ENCODE assay signal across 11 cellular contexts in genomic region chr5:160843240-160843639, GRCh38. TPM values are rescaled to one million over a fixed set of nuclear protein-coding genes. Genes with fewer than 3 reads are reported as not detected.
A peak's percentile ranks its signal among the peaks of the same experiment; 100 is the strongest.
DNase-seq lines count a peak whose midpoint lies in the region; ATAC-seq, FAIRE-seq and TF ChIP-seq lines count a peak whose summit lies in the region.
"Had no signal": no experiment of that assay in that cellular context is flagged by ENCODE, and none has a peak within 500 bp of the region (broad histone marks: within the 10 kb centered on the region; RNA-seq: fewer than 3 reads in every experiment).

No MANE protein-coding gene starts in this region.

- peak; percentile 49 for DNase-seq in NAMALWA (ENCODE audit: low spot score)
- no peak for DNase-seq in GM12892 (ENCODE audit: insufficient read length)
- DNase-seq in SK-N-DZ (ENCODE audit: low spot score), result no peak
- no peak for DNase-seq in erythroblast (lab: John Stamatoyannopoulos, UW)
- DNase-seq: stimulated activated CD4-positive, alpha-beta T cell treated with anti-CD3 and anti-CD28 coated beads, Interleukin-2, amount 100 ng/mL, for 48 hours had no signal

- TF ChIP-seq POLR2A in GM12892 (IDR thresholded peaks at IDR 0.05; ENCODE audit: low read depth, low read length) (no peak), erythroblast (IDR thresholded peaks at IDR 0.05; ENCODE audit: low read length) (no peak)

- H3K9ac ChIP-seq in BLaER1, result no peak overlapping the region

- peak overlapping the region; percentile 51 for H3K4me2 ChIP-seq in BLaER1

- H3K9me3 ChIP-seq in BLaER1, result peaks cover 3% of the 10 kb centered on the region; the same call in 1 of the 2 replicates

- no peaks in the 10 kb centered on the region for H4K20me1 ChIP-seq in BLaER1

- H3K36me3 ChIP-seq in BLaER1, result no peaks in the 10 kb centered on the region

- no peak overlapping the region for H3K4me3 ChIP-seq in BLaER1

- H3K27me3 ChIP-seq in BLaER1, result no peaks in the 10 kb centered on the region

- FAIRE-seq in GM12892 (lab: Jason Lieb, UNC), result no peak

- H3K27ac ChIP-seq in BLaER1, result no peak overlapping the region
- H3K27ac ChIP-seq: epithelial cell of prostate had no signal

- peaks cover 11% of the 10 kb centered on the region; the same call in 1 of the 2 replicates for H3K4me1 ChIP-seq in BLaER1

- ATAC-seq in GM19025 (IDR thresholded peaks at IDR 0.05; ENCODE audit: low read depth, unreplicated experiment) (peak; percentile 95), HG02870 (IDR thresholded peaks at IDR 0.05; ENCODE audit: unreplicated experiment) (peak; percentile 94), esophagus mucosa (no peak)

RNA-seq across cellular contexts. Expression of gene ATP10B, which starts 8.8 kb away (rescaled TPM):
- 12.1 TPM for total RNA-seq in esophagus mucosa
- 0.76 TPM for polyA plus RNA-seq in GM12892 (2012; ENCODE audit: missing spikeins)
- polyA plus RNA-seq in SK-N-DZ (2014; cell fraction: cytosol; rRNA removed), result not detected in 2 replicates
- polyA plus RNA-seq in SK-N-DZ (2014; cell fraction: nucleus; rRNA removed), result not detected in 2 replicates
- polyA plus RNA-seq: BJ had no signal
